ENCODE assay signal across 8 cellular contexts in the genomic region with DNA sequence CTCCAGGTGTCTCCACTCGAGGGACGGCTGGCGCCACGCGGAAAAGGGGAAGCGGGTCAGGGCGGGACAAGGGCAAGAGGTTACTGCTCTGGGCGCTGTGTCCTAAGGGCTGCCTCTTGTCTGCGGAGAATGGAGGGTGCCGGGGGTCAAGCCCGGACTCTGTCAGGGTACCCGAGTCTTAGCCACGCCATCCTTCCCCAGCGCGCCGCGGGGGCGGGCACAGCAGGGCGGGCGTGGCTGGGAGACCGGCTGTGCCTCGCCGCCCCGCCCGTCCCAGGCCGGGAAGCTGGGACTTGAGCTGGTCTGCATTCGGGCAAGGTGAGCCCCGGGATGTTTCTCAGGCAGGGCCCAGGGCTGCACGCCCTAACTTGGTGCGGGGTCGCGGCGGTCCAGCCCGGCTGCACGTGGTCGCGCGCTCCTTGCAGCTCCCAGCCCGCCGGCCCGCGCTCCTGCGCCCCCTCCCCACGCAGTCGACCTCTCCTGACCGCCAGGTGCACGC. TPM values are rescaled to one million over a fixed set of nuclear protein-coding genes. Genes with fewer than 3 reads are reported as not detected.
A peak's percentile ranks its signal among the peaks of the same experiment; 100 is the strongest.
DNase-seq lines count a peak whose midpoint lies in the region; ATAC-seq and TF ChIP-seq lines count a peak whose summit lies in the region.

No MANE protein-coding gene starts in this region.

- in situ Hi-C loops in G401 (cut with HindIII; ENCODE audit: low sequenced_read_pairs) = loop anchor here (10.0 kb wide), 1 partner anchor 114 kb away; no protein-coding TSS in a partner anchor

- TF ChIP-seq CTCF in natural killer cell (IDR thresholded peaks at IDR 0.05) = no peak

- H3K36me3 Mint-ChIP-seq in natural killer cell = no peaks in the 10 kb centered on the region

- H3K27me3 Mint-ChIP-seq in natural killer cell (ENCODE audit: low read depth in 2 of 2) = no peaks in the 10 kb centered on the region

- intact Hi-C loops in natural killer cell (cut with micrococcal nuclease) = loop anchor here (2.0 to 10.0 kb wide), 2 partner anchors 34 to 86 kb away; a partner anchor contains a TSS

- H3K9me3 Mint-ChIP-seq in natural killer cell = no peaks in the 10 kb centered on the region

- peak overlapping the region; percentile 42 for H3K27ac ChIP-seq in epithelial cell of prostate

- H3K4me1 Mint-ChIP-seq in natural killer cell = peaks cover 17 to 30% of the 10 kb centered on the region in 2 donors

- H3K4me3 Mint-ChIP-seq in natural killer cell = peak overlapping the region; percentile 17

- no peak overlapping the region for H3K27ac Mint-ChIP-seq in natural killer cell

- DNase-seq in NCI-H2227 (lab: John Stamatoyannopoulos, UW; ENCODE audit: unreplicated experiment) (peak; percentile 45), NCI-H2227 treated with DMSO at 0.1 percent for 48 hours (lab: John Stamatoyannopoulos, UW) (no peak), RKO (ENCODE audit: low spot score) (peak; percentile 66), epithelial cell of prostate (ENCODE audit: low read depth, low spot score) (no peak), natural killer cell (no peak), G401 (ENCODE audit: low spot score) (no peak), AML-193 (lab: John Stamatoyannopoulos, UW) (no peak)

- ATAC-seq in natural killer cell (no peak), GM18858 (IDR thresholded peaks at IDR 0.05; ENCODE audit: unreplicated experiment) (no peak)

RNA-seq across cellular contexts. Expression of a gene that starts 6.2 kb away (rescaled TPM):
- total RNA-seq in natural killer cell = 1,000 to 10,000 TPM; 1,401 to 1,901 (median 1,735) TPM
- 5,595 and 6,819 TPM in 2 replicates for total RNA-seq in G401 (2014; rRNA removed; shearing (Covaris generic))

RNA-seq across cellular contexts. Expression of a gene that starts 9.3 kb away (rescaled TPM):
- total RNA-seq in natural killer cell = 1 to 10 TPM in 2 of 3 donors, under 1 TPM in 1; 0.26 to 2.6 (median 1.0) TPM
- 0.80 and 1.4 TPM in 2 replicates for total RNA-seq in G401 (2014; rRNA removed; shearing (Covaris generic))

RNA-seq across cellular contexts. Expression of a gene that starts 33.3 kb away (rescaled TPM):
- 10 to 100 TPM; 31.8 to 34.5 (median 33.1) TPM for total RNA-seq in natural killer cell
- 37.1 and 44.6 TPM in 2 replicates for total RNA-seq in G401 (2014; rRNA removed; shearing (Covaris generic))

Comparison
In these comparisons a context has a peak if more than half of its experiments do, and no peak if none do; other contexts are left out.
1. DNase-seq: peak in NCI-H2227 (single experiment) and RKO (single experiment); none in NCI-H2227 treated with DMSO at 0.1 percent for 48 hours (single experiment), epithelial cell of prostate (single experiment), natural killer cell (single experiment), G401 (single experiment) and AML-193 (0 of 2).